Comparison of ENCODE assay signal across 8 cellular contexts in genomic region chr16:12089492-12090161, GRCh38.
DNase-seq lines count a peak whose midpoint lies in the region; ATAC-seq and TF ChIP-seq lines count a peak whose summit lies in the region.

No MANE protein-coding gene starts in this region.

- TF ChIP-seq POLR2A in erythroblast (IDR thresholded peaks at IDR 0.05; ENCODE audit: low read length): no peak

- peak; percentile 78 for ATAC-seq in GM18502 (IDR thresholded peaks at IDR 0.05; ENCODE audit: poor library complexity, unreplicated experiment)
- peak; percentile 52 for ATAC-seq in HG03457 (IDR thresholded peaks at IDR 0.05; ENCODE audit: unreplicated experiment)

- no peak overlapping the region for H3K4me3 ChIP-seq in foreskin fibroblast (ENCODE audit: low read depth in 1 of 2, low read length in 2 of 2)

- peak; percentile 24 for DNase-seq in activated T-cell treated with anti-CD3 and anti-CD28 coated beads for 24 hours (ENCODE audit: low read depth)
- peak; percentile 54 to 65 for DNase-seq in foreskin fibroblast
- peak; percentile 14 for DNase-seq in occipital lobe (lab: John Stamatoyannopoulos, UW)
- DNase-seq in NCI-H1048 (lab: John Stamatoyannopoulos, UW): no peak
- no peak for DNase-seq in erythroblast (lab: John Stamatoyannopoulos, UW)
- DNase-seq in ecto neural progenitor cell (ENCODE audit: low spot score): no peak

- TF ChIP-seq CTCF in foreskin fibroblast (IDR thresholded peaks at IDR 0.05; ENCODE audit: low read depth, low read length): no peak

Comparison
In these comparisons a context has a peak if more than half of its experiments do, and no peak if none do; other contexts are left out.
1. DNase-seq: peak in activated T-cell treated with anti-CD3 and anti-CD28 coated beads for 24 hours (single experiment), foreskin fibroblast (2 of 2) and occipital lobe (single experiment); none in NCI-H1048 (single experiment), erythroblast (0 of 2) and ecto neural progenitor cell (single experiment).